ENCODE assay signal across 1 cellular context in genomic region chr18:47888156-47888555, GRCh38.
A peak's percentile ranks its signal among the peaks of the same experiment; 100 is the strongest.
TF ChIP-seq lines count a peak whose summit lies in the region.

No MANE protein-coding gene starts in this region.

TF ChIP-seq in K562, 482 proteins besides CTCF, POLR2A, EP300 and RAD21:
- peak; percentile 37; the same call in 1 of the 2 replicates for TF ChIP-seq USF2 (CRISPR knock-in tag; IDR thresholded peaks at IDR 0.05)
- no peak for TF ChIP-seq ZNF589 (CRISPR knock-in tag; IDR thresholded peaks at IDR 0.05; ENCODE audit: low read depth)
- TF ChIP-seq SPI1 (IDR thresholded peaks at IDR 0.05; ENCODE audit: borderline replicate concordance, low read depth, low read length) = peak; percentile 27; the same call in 1 of the 2 replicates
